ENCODE assay signal across 1 cellular context in the genomic region with DNA sequence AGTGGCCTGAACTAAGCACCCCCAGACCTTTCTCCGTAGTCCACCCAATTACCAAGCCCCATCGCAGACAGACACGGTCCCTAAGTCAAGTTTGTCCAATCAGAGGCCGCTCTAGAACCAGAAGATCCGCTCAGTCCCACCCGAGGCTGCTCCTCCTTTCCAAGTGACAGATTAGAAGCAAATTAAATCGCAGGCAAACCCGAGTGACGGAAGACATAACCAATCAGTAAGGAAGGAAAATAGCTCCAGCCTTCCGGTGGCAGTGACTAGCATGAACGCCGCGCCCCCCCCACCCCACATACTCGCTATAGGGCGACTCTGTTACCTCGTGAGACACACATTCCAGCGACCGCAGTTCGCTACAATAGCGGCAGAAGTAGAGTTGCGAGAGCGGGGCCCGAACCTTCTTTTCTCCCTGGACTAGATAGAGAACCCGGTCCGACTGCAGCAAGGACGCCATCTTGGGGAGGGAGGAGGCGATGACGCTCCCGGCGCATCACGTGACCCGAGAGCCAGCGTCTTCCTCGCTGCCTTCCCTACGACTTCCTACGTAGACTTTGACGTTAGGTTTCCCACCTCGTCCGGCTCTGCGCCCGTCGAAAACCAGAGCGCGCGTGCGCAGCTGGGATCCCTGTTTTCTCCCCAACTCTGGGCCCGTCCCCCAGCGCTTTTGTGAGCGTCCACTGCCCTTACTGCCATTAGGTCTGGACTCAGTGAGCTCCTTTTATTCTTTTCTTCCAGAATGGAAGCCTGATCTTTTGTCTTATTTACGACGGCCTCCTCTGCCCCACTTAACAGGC.
TF ChIP-seq lines count a peak whose summit lies in the region.

A gene (minus strand): TSS at position 484 of the 800 bp plus-strand sequence. CDS start 24 bp downstream, at position 460.

TF ChIP-seq in K562, 482 proteins besides CTCF, POLR2A, EP300 and RAD21 (continued from another document and continues in another):
- TF ChIP-seq, protein P1, sequence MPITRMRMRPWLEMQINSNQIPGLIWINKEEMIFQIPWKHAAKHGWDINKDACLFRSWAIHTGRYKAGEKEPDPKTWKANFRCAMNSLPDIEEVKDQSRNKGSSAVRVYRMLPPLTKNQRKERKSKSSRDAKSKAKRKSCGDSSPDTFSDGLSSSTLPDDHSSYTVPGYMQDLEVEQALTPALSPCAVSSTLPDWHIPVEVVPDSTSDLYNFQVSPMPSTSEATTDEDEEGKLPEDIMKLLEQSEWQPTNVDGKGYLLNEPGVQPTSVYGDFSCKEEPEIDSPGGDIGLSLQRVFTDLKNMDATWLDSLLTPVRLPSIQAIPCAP (CRISPR knock-in tag; IDR thresholded peaks at IDR 0.05; ENCODE audit: borderline replicate concordance): no peak
- TF ChIP-seq TFAM (CRISPR knock-in tag; conservative IDR thresholded peaks at IDR 0.05) (no peak), SIN3B (IDR thresholded peaks at IDR 0.05; ENCODE audit: low read depth) (peak; percentile 90), OTX1 (CRISPR knock-in tag; IDR thresholded peaks at IDR 0.05) (peak; percentile 71; the same call in 1 of the 2 replicates), XRCC5 (IDR thresholded peaks at IDR 0.05; ENCODE audit: low read depth, low read length) (0 out of 2 replicates have a peak, but pooled peaks have one; percentile 13), ELF1 (tag; IDR thresholded peaks at IDR 0.05) (peak; percentile 83), NCOA6 (IDR thresholded peaks at IDR 0.05) (peak; percentile 83), CREB1 (IDR thresholded peaks at IDR 0.05) (peak; percentile 95), CREB1 (CRISPR knock-in tag; IDR thresholded peaks at IDR 0.05) (peak; percentile 95), ZBTB17 (CRISPR knock-in tag; IDR thresholded peaks at IDR 0.05) (peak; percentile 83), ZNF140 (CRISPR knock-in tag; IDR thresholded peaks at IDR 0.05) (no peak), ARNT (IDR thresholded peaks at IDR 0.05) (peak in 1 of 2 experiments; percentile 50; a peak in 1 of 4 replicates), L3MBTL2 (IDR thresholded peaks at IDR 0.05) (peak; percentile 97), RFX7 (CRISPR knock-in tag; IDR thresholded peaks at IDR 0.05) (0 out of 2 replicates have a peak, but pooled peaks have one; percentile 18), SMAD4 (CRISPR knock-in tag; conservative IDR thresholded peaks at IDR 0.05) (peak; percentile 71), BHLHE40 (IDR thresholded peaks at IDR 0.05; ENCODE audit: low read length) (peak; percentile 99), GABPB1 (CRISPR knock-in tag; IDR thresholded peaks at IDR 0.05) (peak; percentile 91), TBP (optimal IDR thresholded peaks at IDR 0.05; ENCODE audit: low read depth, low read length) (peak; percentile 94), BRCA1 (IDR thresholded peaks at IDR 0.05) (no peak), BRCA1 (CRISPR knock-in tag; IDR thresholded peaks at IDR 0.05) (no peak), TAF1 (IDR thresholded peaks at IDR 0.05; ENCODE audit: control insufficient read depth, extremely low read depth, insufficient read depth, low read length, severe bottlenecking) (peak; percentile 98), POLR2AphosphoS5 (IDR thresholded peaks at IDR 0.05; ENCODE audit: control insufficient read depth, insufficient read depth, low read depth, low read length) (peak; percentile 89), MTA2 (IDR thresholded peaks at IDR 0.05; ENCODE audit: low read depth) (no peak), RBM17 (IDR thresholded peaks at IDR 0.05; ENCODE audit: borderline replicate concordance, low read depth, low read length) (no peak)
- TF ChIP-seq, protein P2, sequence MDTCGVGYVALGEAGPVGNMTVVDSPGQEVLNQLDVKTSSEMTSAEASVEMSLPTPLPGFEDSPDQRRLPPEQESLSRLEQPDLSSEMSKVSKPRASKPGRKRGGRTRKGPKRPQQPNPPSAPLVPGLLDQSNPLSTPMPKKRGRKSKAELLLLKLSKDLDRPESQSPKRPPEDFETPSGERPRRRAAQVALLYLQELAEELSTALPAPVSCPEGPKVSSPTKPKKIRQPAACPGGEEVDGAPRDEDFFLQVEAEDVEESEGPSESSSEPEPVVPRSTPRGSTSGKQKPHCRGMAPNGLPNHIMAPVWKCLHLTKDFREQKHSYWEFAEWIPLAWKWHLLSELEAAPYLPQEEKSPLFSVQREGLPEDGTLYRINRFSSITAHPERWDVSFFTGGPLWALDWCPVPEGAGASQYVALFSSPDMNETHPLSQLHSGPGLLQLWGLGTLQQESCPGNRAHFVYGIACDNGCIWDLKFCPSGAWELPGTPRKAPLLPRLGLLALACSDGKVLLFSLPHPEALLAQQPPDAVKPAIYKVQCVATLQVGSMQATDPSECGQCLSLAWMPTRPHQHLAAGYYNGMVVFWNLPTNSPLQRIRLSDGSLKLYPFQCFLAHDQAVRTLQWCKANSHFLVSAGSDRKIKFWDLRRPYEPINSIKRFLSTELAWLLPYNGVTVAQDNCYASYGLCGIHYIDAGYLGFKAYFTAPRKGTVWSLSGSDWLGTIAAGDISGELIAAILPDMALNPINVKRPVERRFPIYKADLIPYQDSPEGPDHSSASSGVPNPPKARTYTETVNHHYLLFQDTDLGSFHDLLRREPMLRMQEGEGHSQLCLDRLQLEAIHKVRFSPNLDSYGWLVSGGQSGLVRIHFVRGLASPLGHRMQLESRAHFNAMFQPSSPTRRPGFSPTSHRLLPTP (IDR thresholded peaks at IDR 0.05; ENCODE audit: borderline replicate concordance, extremely low read depth, insufficient read length): no peak
- TF ChIP-seq, protein P3, sequence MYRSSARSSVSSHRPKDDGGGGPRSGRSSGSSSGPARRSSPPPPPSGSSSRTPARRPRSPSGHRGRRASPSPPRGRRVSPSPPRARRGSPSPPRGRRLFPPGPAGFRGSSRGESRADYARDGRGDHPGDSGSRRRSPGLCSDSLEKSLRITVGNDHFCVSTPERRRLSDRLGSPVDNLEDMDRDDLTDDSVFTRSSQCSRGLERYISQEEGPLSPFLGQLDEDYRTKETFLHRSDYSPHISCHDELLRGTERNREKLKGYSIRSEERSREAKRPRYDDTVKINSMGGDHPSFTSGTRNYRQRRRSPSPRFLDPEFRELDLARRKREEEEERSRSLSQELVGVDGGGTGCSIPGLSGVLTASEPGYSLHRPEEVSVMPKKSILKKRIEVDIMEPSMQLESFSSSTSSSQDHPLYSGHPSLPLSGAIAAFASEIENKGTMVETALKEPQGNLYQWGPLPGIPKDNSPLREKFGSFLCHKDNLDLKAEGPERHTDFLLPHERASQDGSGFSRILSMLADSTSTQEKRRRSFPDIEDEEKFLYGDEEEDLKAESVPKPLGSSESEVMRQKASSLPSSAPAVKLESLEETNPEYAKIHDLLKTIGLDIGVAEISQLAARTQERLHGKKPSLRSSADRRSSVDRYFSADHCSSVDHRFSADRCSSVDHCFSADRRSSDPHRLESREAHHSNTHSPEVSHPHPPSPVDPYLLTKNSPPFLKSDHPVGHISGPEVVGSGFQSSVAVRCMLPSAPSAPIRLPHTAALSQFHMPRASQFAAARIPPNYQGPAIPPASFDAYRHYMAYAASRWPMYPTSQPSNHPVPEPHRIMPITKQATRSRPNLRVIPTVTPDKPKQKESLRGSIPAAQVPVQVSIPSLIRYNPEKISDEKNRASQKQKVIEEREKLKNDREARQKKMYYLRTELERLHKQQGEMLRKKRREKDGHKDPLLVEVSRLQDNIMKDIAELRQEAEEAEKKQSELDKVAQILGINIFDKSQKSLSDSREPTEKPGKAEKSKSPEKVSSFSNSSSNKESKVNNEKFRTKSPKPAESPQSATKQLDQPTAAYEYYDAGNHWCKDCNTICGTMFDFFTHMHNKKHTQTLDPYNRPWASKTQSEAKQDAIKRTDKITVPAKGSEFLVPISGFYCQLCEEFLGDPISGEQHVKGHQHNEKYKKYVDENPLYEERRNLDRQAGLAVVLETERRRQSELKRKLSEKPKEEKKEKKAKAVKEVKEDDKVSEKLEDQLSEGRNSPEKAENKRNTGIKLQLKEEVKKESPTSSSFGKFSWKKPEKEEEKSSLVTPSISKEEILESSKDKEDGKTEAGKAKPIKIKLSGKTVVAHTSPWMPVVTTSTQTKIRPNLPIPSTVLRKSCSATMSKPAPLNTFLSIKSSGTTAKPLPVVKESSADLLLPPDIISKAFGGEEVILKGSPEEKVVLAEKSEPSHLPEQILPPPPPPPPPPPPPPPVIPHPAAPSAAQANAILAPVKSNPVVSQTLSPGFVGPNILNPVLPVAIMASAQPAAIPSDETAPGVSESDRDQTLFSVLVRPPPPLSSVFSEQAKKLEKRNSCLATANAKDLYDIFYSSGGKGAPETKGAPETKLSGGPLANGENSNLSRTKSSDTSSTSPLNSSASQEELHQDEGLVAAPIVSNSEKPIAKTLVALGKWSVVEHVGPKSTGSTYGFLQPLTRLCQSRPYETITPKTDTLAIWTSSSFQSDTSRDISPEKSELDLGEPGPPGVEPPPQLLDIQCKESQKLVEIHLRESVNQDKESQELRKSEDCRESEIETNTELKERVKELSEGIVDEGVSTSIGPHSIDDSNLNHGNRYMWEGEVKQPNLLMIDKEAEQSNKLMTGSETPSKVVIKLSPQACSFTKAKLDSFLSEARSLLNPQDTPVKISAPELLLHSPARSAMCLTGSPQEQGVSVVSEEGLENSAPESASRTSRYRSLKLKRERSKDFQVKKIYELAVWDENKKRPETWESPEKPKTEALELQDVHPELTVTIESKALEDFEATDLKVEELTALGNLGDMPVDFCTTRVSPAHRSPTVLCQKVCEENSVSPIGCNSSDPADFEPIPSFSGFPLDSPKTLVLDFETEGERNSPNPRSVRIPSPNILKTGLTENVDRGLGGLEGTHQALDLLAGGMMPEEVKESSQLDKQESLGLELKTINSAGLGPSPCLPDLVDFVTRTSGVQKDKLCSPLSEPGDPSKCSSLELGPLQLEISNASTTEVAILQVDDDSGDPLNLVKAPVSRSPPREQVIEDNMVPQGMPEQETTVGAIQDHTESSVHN (IDR thresholded peaks at IDR 0.05; ENCODE audit: borderline replicate concordance in 1 of 2, low read depth in 1 of 2): no peak; a peak in 1 of 4 replicates
- TF ChIP-seq, protein P4, sequence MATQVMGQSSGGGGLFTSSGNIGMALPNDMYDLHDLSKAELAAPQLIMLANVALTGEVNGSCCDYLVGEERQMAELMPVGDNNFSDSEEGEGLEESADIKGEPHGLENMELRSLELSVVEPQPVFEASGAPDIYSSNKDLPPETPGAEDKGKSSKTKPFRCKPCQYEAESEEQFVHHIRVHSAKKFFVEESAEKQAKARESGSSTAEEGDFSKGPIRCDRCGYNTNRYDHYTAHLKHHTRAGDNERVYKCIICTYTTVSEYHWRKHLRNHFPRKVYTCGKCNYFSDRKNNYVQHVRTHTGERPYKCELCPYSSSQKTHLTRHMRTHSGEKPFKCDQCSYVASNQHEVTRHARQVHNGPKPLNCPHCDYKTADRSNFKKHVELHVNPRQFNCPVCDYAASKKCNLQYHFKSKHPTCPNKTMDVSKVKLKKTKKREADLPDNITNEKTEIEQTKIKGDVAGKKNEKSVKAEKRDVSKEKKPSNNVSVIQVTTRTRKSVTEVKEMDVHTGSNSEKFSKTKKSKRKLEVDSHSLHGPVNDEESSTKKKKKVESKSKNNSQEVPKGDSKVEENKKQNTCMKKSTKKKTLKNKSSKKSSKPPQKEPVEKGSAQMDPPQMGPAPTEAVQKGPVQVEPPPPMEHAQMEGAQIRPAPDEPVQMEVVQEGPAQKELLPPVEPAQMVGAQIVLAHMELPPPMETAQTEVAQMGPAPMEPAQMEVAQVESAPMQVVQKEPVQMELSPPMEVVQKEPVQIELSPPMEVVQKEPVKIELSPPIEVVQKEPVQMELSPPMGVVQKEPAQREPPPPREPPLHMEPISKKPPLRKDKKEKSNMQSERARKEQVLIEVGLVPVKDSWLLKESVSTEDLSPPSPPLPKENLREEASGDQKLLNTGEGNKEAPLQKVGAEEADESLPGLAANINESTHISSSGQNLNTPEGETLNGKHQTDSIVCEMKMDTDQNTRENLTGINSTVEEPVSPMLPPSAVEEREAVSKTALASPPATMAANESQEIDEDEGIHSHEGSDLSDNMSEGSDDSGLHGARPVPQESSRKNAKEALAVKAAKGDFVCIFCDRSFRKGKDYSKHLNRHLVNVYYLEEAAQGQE (CRISPR knock-in tag; IDR thresholded peaks at IDR 0.05; ENCODE audit: low read depth): peak; percentile 66; the same call in 1 of the 2 replicates
- TF ChIP-seq, protein P5, sequence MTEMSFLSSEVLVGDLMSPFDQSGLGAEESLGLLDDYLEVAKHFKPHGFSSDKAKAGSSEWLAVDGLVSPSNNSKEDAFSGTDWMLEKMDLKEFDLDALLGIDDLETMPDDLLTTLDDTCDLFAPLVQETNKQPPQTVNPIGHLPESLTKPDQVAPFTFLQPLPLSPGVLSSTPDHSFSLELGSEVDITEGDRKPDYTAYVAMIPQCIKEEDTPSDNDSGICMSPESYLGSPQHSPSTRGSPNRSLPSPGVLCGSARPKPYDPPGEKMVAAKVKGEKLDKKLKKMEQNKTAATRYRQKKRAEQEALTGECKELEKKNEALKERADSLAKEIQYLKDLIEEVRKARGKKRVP (CRISPR knock-in tag; IDR thresholded peaks at IDR 0.05): peak; percentile 62; the same call in 1 of the 2 replicates
- TF ChIP-seq, protein P6, sequence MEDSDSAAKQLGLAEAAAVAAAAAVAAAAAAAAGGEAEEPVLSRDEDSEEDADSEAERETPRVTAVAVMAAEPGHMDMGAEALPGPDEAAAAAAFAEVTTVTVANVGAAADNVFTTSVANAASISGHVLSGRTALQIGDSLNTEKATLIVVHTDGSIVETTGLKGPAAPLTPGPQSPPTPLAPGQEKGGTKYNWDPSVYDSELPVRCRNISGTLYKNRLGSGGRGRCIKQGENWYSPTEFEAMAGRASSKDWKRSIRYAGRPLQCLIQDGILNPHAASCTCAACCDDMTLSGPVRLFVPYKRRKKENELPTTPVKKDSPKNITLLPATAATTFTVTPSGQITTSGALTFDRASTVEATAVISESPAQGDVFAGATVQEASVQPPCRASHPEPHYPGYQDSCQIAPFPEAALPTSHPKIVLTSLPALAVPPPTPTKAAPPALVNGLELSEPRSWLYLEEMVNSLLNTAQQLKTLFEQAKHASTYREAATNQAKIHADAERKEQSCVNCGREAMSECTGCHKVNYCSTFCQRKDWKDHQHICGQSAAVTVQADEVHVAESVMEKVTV (CRISPR knock-in tag; IDR thresholded peaks at IDR 0.05): 0 out of 2 replicates have a peak, but pooled peaks have one; percentile 15
- TF ChIP-seq, protein P7, sequence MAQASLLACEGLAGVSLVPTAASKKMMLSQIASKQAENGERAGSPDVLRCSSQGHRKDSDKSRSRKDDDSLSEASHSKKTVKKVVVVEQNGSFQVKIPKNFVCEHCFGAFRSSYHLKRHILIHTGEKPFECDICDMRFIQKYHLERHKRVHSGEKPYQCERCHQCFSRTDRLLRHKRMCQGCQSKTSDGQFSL (CRISPR knock-in tag; IDR thresholded peaks at IDR 0.05): peak; percentile 100
- TF ChIP-seq, protein P7 (tag; IDR thresholded peaks at IDR 0.05): peak in 1 of 2 experiments; percentile 98; a peak in 2 of 4 replicates
- TF ChIP-seq, protein P8, sequence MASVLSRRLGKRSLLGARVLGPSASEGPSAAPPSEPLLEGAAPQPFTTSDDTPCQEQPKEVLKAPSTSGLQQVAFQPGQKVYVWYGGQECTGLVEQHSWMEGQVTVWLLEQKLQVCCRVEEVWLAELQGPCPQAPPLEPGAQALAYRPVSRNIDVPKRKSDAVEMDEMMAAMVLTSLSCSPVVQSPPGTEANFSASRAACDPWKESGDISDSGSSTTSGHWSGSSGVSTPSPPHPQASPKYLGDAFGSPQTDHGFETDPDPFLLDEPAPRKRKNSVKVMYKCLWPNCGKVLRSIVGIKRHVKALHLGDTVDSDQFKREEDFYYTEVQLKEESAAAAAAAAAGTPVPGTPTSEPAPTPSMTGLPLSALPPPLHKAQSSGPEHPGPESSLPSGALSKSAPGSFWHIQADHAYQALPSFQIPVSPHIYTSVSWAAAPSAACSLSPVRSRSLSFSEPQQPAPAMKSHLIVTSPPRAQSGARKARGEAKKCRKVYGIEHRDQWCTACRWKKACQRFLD (CRISPR knock-in tag; IDR thresholded peaks at IDR 0.05): peak; percentile 94
